Comparison of ENCODE assay signal across 1 cellular context in the genomic region with DNA sequence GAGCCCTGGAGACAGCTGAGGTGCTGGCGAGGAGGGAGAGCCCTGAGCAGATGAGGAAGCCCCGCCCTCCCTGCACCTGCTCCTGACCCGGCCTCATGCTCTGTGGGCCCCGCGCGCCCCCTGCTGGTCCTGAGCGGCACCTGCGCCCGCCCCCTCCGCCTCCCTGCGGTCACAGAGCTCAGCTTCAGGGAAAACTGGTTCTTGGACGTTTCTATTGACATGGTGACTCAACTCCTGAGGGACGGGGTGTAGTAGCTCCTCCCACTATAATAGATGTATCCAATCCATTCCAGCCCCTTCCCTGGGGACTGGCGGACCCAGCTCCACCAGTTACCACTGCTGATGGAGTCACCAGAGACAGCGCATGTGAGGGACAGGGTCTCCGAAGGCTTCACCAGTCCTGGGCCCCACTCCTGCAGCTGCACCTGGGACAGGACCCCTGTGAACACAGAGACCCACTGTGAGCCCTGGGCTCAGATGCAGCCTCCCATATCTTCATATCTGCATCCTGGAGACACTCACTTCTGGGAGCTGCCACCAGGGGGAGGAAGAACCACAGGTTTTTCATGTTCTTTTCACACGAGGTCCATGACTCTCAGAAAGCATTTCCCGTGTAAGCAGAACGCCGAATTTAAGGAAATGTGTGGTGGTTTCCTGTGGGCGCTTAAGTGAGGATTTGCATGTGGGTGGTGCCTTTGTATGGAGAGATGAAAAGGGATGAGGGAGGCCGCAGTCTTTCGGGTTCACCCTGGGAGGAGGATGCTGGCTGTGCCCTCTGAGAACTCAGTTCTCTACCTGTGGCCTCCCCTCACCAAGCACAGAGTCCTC.
A peak's percentile ranks its signal among the peaks of the same experiment; 100 is the strongest.
TF ChIP-seq lines count a peak whose summit lies in the region.

No MANE protein-coding gene starts in this region.

TF ChIP-seq in HepG2, 621 proteins besides CTCF, POLR2A, EP300 and RAD21 (continued from another document and continues in another):
- TF ChIP-seq, protein P1, sequence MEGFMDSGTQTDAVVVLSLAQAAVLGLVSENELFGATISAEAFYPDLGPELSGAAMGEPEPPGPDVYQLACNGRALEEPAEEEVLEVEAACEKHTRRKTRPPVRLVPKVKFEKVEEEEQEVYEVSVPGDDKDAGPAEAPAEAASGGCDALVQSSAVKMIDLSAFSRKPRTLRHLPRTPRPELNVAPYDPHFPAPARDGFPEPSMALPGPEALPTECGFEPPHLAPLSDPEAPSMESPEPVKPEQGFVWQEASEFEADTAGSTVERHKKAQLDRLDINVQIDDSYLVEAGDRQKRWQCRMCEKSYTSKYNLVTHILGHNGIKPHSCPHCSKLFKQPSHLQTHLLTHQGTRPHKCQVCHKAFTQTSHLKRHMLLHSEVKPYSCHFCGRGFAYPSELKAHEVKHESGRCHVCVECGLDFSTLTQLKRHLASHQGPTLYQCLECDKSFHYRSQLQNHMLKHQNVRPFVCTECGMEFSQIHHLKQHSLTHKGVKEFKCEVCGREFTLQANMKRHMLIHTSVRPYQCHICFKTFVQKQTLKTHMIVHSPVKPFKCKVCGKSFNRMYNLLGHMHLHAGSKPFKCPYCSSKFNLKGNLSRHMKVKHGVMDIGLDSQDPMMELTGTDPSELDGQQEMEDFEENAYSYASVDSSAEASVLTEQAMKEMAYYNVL (CRISPR knock-in tag; IDR thresholded peaks at IDR 0.05; ENCODE audit: borderline replicate concordance): no peak
- TF ChIP-seq ZSCAN9 (CRISPR knock-in tag; IDR thresholded peaks at IDR 0.05; ENCODE audit: borderline replicate concordance) (no peak), EEA1 (CRISPR knock-in tag; IDR thresholded peaks at IDR 0.05; ENCODE audit: borderline replicate concordance) (no peak), FOXP1 (IDR thresholded peaks at IDR 0.05) (no peak), FOXP1 (CRISPR knock-in tag; IDR thresholded peaks at IDR 0.05) (no peak), ARNT (IDR thresholded peaks at IDR 0.05) (no peak), MIXL1 (CRISPR knock-in tag; IDR thresholded peaks at IDR 0.05) (no peak), SYNCRIP (IDR thresholded peaks at IDR 0.05; ENCODE audit: insufficient read depth, low read depth, low read length) (no peak), CREBL2 (CRISPR knock-in tag; IDR thresholded peaks at IDR 0.05; ENCODE audit: borderline replicate concordance) (no peak), TBX2 (CRISPR knock-in tag; IDR thresholded peaks at IDR 0.05; ENCODE audit: borderline replicate concordance) (peak; percentile 14; the same call in 1 of the 2 replicates), TAF1 (CRISPR knock-in tag; IDR thresholded peaks at IDR 0.05) (no peak), ASH2L (IDR thresholded peaks at IDR 0.05; ENCODE audit: insufficient read length, low read depth, low read length) (peak; percentile 11), TEF (CRISPR knock-in tag; IDR thresholded peaks at IDR 0.05) (no peak), HNF4A (CRISPR knock-in tag; IDR thresholded peaks at IDR 0.05) (no peak), ZNF230 (CRISPR knock-in tag; IDR thresholded peaks at IDR 0.05) (no peak), E2F1 (CRISPR knock-in tag; IDR thresholded peaks at IDR 0.05) (no peak), NCOA1 (CRISPR knock-in tag; IDR thresholded peaks at IDR 0.05) (no peak), ARID4A (CRISPR knock-in tag; IDR thresholded peaks at IDR 0.05; ENCODE audit: borderline replicate concordance) (no peak; the same call in 1 of the 2 replicates), PITX1 (CRISPR knock-in tag; IDR thresholded peaks at IDR 0.05) (no peak), ZBTB40 (IDR thresholded peaks at IDR 0.05) (no peak), ZBTB40 (CRISPR knock-in tag; IDR thresholded peaks at IDR 0.05) (peak; percentile 32; the same call in 1 of the 2 replicates), HNRNPK (IDR thresholded peaks at IDR 0.05; ENCODE audit: low read depth, low read length, poor library complexity, severe bottlenecking) (no peak), REPIN1 (CRISPR knock-in tag; IDR thresholded peaks at IDR 0.05; ENCODE audit: borderline replicate concordance, low read depth) (no peak), GABPB1 (CRISPR knock-in tag; IDR thresholded peaks at IDR 0.05) (peak; percentile 40; the same call in 1 of the 2 replicates), TAF15 (IDR thresholded peaks at IDR 0.05; ENCODE audit: low read depth, low read length, poor library complexity, severe bottlenecking) (no peak), NCOA5 (CRISPR knock-in tag; IDR thresholded peaks at IDR 0.05) (no peak), HMG20B (CRISPR knock-in tag; conservative IDR thresholded peaks at IDR 0.05) (no peak), CREB1 (IDR thresholded peaks at IDR 0.05) (no peak), CREB1 (CRISPR knock-in tag; IDR thresholded peaks at IDR 0.05) (no peak), HNRNPH1 (optimal IDR thresholded peaks at IDR 0.05; ENCODE audit: low read depth, low read length) (no peak)
- TF ChIP-seq, protein P2, sequence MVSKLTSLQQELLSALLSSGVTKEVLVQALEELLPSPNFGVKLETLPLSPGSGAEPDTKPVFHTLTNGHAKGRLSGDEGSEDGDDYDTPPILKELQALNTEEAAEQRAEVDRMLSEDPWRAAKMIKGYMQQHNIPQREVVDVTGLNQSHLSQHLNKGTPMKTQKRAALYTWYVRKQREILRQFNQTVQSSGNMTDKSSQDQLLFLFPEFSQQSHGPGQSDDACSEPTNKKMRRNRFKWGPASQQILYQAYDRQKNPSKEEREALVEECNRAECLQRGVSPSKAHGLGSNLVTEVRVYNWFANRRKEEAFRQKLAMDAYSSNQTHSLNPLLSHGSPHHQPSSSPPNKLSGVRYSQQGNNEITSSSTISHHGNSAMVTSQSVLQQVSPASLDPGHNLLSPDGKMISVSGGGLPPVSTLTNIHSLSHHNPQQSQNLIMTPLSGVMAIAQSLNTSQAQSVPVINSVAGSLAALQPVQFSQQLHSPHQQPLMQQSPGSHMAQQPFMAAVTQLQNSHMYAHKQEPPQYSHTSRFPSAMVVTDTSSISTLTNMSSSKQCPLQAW (CRISPR knock-in tag; IDR thresholded peaks at IDR 0.05): peak; percentile 61; the same call in 1 of the 2 replicates
- TF ChIP-seq, protein P3, sequence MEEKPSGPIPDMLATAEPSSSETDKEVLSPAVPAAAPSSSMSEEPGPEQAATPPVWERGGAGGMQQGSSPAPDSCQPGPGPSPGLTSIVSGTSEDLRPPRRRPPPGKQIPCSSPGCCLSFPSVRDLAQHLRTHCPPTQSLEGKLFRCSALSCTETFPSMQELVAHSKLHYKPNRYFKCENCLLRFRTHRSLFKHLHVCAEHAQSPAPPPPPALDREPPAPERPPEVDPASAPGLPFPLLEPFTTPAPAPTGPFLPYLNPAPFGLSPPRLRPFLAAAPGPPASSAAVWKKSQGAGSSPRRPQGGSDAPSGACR (CRISPR knock-in tag; IDR thresholded peaks at IDR 0.05): no peak
- TF ChIP-seq, protein P4, sequence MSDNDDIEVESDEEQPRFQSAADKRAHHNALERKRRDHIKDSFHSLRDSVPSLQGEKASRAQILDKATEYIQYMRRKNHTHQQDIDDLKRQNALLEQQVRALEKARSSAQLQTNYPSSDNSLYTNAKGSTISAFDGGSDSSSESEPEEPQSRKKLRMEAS (IDR thresholded peaks at IDR 0.05): no peak
